ENCODE assay signal across 8 cellular contexts in the genomic region with DNA sequence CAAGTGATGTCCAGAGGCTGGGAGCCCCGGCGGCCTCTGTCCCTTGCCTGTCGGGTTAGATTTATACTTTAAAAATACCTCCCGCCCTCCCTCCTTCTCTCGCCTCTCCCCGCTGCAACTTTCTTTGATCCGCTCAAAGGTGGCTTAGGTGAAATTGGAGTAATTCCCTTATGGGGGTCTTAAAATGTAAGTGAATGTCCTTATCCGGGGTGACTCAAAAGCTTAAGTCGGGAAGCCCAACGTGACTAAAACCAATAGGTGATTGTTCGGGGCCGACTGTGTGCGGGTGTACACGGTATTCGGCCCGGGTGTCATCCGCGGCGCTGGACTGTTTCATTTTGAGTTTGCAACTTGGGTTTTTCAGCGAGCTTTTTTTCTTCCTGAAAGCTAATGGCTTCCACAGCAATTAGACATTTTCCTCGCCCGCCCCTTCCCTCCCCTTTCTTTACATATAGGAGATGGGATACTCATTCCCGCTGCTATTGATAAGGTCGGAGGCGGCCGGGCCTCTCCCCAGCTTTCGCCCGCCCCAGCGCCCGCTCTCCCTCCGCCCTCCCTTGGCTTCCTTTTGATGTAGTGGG. TPM values are rescaled to one million over a fixed set of nuclear protein-coding genes. Genes with fewer than 3 reads are reported as not detected.
DNase-seq lines count a peak whose midpoint lies in the region; TF ChIP-seq lines count a peak whose summit lies in the region.

No MANE protein-coding gene starts in this region.

- H4K91ac ChIP-seq in neuronal stem cell (ENCODE audit: low read depth, low read length, poor library complexity): no peak overlapping the region

- peak overlapping the region; percentile 89 for H2BK120ac ChIP-seq in neuronal stem cell (ENCODE audit: low read depth, low read length)

- peaks cover 29% of the 10 kb centered on the region for H3K27me3 ChIP-seq in H7 (ENCODE audit: control insufficient read depth, insufficient read depth, low read length)
- H3K27me3 ChIP-seq in effector memory CD4-positive, alpha-beta T cell (replicated peaks; ENCODE audit: control insufficient read depth, insufficient read depth, low read length, poor library complexity, severe bottlenecking): no peaks in the 10 kb centered on the region
- peaks cover 0 to 34% (median 19%) of the 10 kb centered on the region in 3 experiments for H3K27me3 ChIP-seq in neuronal stem cell (ENCODE audit: control insufficient read depth in 3 of 3, insufficient read depth in 3 of 3, low read depth in 1 of 3, low read length in 3 of 3)

- H3K4me2 ChIP-seq in neuronal stem cell (ENCODE audit: insufficient read depth, low read length, poor library complexity, severe bottlenecking): peak overlapping the region; percentile 92

- no CpG with 5 or more reads among the region's 31 CpGs for WGBS in neuronal stem cell (ENCODE audit: extremely low coverage in 2 of 2, insufficient read length in 2 of 2, insufficient replicate concordance in 1 of 2), 2 donors

- no peak overlapping the region for H2BK12ac ChIP-seq in neuronal stem cell (ENCODE audit: low read length)

- peaks cover 5% of the 10 kb centered on the region for H3K79me1 ChIP-seq in neuronal stem cell (ENCODE audit: low read depth, low read length)

- peak; percentile 27 for TF ChIP-seq POLR2A in GM10847 (IDR thresholded peaks at IDR 0.05; ENCODE audit: extremely low read depth, insufficient read length)

- H3K4me1 ChIP-seq in effector memory CD4-positive, alpha-beta T cell (ENCODE audit: control insufficient read depth, insufficient read depth, low read length, poor library complexity, severe bottlenecking): peaks cover 32% of the 10 kb centered on the region
- H3K4me1 ChIP-seq in neuronal stem cell (ENCODE audit: control insufficient read depth in 2 of 2, insufficient read depth in 1 of 2, low read depth in 1 of 2, low read length in 2 of 2): peaks cover 18 to 21% of the 10 kb centered on the region in 2 donors

- H3K18ac ChIP-seq in neuronal stem cell (ENCODE audit: low read length): peak overlapping the region; percentile 98

- H3K27ac ChIP-seq in effector memory CD4-positive, alpha-beta T cell (ENCODE audit: insufficient read depth, low read length, poor library complexity, severe bottlenecking): peak overlapping the region; percentile 97
- peak overlapping the region; percentile 87 for H3K27ac ChIP-seq in neuronal stem cell (replicated peaks; ENCODE audit: low read length)

- H3K9ac ChIP-seq in neuronal stem cell (ENCODE audit: low read depth, low read length, poor library complexity): no peak overlapping the region

- H2AK5ac ChIP-seq in neuronal stem cell (ENCODE audit: low read depth, low read length): no peak overlapping the region

- H3K36me3 ChIP-seq in H7 (replicated peaks; ENCODE audit: control insufficient read depth, insufficient read depth, low read length) (peaks cover 5% of the 10 kb centered on the region), neuronal stem cell (replicated peaks in 1 of 2; ENCODE audit: control insufficient read depth in 2 of 2, insufficient read depth in 2 of 2, low read length in 2 of 2) (peaks cover 4 to 12% of the 10 kb centered on the region in 2 donors)
- H3K36me3 ChIP-seq in effector memory CD4-positive, alpha-beta T cell (ENCODE audit: control insufficient read depth, insufficient read depth, low read length): peaks cover 4% of the 10 kb centered on the region

- peak overlapping the region; percentile 92 for H2AFZ ChIP-seq in neuronal stem cell (ENCODE audit: low read length)

- H4K8ac ChIP-seq in neuronal stem cell (ENCODE audit: low read depth, low read length): no peak overlapping the region

- no peaks in the 10 kb centered on the region for H3K9me3 ChIP-seq in effector memory CD4-positive, alpha-beta T cell (ENCODE audit: control insufficient read depth, low read length)
- no peaks in the 10 kb centered on the region for H3K9me3 ChIP-seq in neuronal stem cell (replicated peaks in 1 of 2; ENCODE audit: control insufficient read depth in 2 of 2, insufficient read depth in 1 of 2, low read depth in 1 of 2, low read length in 2 of 2)

- H2BK5ac ChIP-seq in neuronal stem cell (ENCODE audit: low read length): peak overlapping the region; percentile 93

- intact Hi-C loops in posterior vena cava (cut with DNase I): loop anchor here (5.0 to 10.0 kb wide), 4 partner anchors 167 to 267 kb away; no protein-coding TSS in a partner anchor

- H3K14ac ChIP-seq in neuronal stem cell (ENCODE audit: low read length): no peak overlapping the region

- H3K23ac ChIP-seq in neuronal stem cell (ENCODE audit: low read depth, low read length, poor library complexity): no peak overlapping the region

- no peak overlapping the region for H3K4ac ChIP-seq in neuronal stem cell (ENCODE audit: low read length)

- peak overlapping the region; percentile 99 for H3K4me3 ChIP-seq in H7 (ENCODE audit: insufficient read depth, low read depth, low read length)
- peak overlapping the region; percentile 87 for H3K4me3 ChIP-seq in effector memory CD4-positive, alpha-beta T cell (ENCODE audit: insufficient read depth, low read depth, low read length, poor library complexity, severe bottlenecking)
- peak overlapping the region; percentile 68 to 82 for H3K4me3 ChIP-seq in neuronal stem cell (ENCODE audit: low read length in 2 of 2)

- no peak for DNase-seq in H7
- DNase-seq in RKO (ENCODE audit: low spot score): peak; percentile 73
- no peak for DNase-seq in effector memory CD4-positive, alpha-beta T cell
- DNase-seq in neuronal stem cell (ENCODE audit: low spot score): no peak
- no peak for DNase-seq in posterior vena cava (ENCODE audit: low spot score)
- DNase-seq in mesenteric fat pad (ENCODE audit: low spot score): no peak
- no peak for DNase-seq in NCI-H2029 treated with DMSO at 0.1 percent for 48 hours (lab: John Stamatoyannopoulos, UW)

- H2BK15ac ChIP-seq in neuronal stem cell (ENCODE audit: low read length): peak overlapping the region; percentile 99

RNA-seq across cellular contexts. Expression of gene CCND2, which starts 2.0 kb away (rescaled TPM):
- 136 and 201 TPM in 2 replicates for total RNA-seq in H7 (2014; rRNA removed; shearing (Covaris generic))
- 82.7 TPM for polyA plus RNA-seq in neuronal stem cell (2013, experiment 1 of 2)
- 87.9 TPM for polyA plus RNA-seq in neuronal stem cell (2013, experiment 2 of 2)
- total RNA-seq in posterior vena cava: 100 to 1,000 TPM; 101 to 129 TPM
- total RNA-seq in mesenteric fat pad: 93.0 TPM

RNA-seq across cellular contexts. Expression of gene TIGAR, which starts 49.5 kb away (rescaled TPM):
- 2.6 and 3.4 TPM in 2 replicates for total RNA-seq in H7 (2014; rRNA removed; shearing (Covaris generic))
- polyA plus RNA-seq in neuronal stem cell (2013, experiment 1 of 2): 10.6 TPM
- 10.3 TPM for polyA plus RNA-seq in neuronal stem cell (2013, experiment 2 of 2)
- total RNA-seq in posterior vena cava (10 to 100 TPM; 10.3 to 12.1 TPM), mesenteric fat pad (13.8 TPM)
